1 cellular context compared by ENCODE assay signal in genomic region chr17:31496601-31497000, GRCh38.
TF ChIP-seq lines count a peak whose summit lies in the region.

No MANE protein-coding gene starts in this region.

TF ChIP-seq in HepG2, 621 proteins besides CTCF, POLR2A, EP300 and RAD21:
- TF ChIP-seq, protein P1, sequence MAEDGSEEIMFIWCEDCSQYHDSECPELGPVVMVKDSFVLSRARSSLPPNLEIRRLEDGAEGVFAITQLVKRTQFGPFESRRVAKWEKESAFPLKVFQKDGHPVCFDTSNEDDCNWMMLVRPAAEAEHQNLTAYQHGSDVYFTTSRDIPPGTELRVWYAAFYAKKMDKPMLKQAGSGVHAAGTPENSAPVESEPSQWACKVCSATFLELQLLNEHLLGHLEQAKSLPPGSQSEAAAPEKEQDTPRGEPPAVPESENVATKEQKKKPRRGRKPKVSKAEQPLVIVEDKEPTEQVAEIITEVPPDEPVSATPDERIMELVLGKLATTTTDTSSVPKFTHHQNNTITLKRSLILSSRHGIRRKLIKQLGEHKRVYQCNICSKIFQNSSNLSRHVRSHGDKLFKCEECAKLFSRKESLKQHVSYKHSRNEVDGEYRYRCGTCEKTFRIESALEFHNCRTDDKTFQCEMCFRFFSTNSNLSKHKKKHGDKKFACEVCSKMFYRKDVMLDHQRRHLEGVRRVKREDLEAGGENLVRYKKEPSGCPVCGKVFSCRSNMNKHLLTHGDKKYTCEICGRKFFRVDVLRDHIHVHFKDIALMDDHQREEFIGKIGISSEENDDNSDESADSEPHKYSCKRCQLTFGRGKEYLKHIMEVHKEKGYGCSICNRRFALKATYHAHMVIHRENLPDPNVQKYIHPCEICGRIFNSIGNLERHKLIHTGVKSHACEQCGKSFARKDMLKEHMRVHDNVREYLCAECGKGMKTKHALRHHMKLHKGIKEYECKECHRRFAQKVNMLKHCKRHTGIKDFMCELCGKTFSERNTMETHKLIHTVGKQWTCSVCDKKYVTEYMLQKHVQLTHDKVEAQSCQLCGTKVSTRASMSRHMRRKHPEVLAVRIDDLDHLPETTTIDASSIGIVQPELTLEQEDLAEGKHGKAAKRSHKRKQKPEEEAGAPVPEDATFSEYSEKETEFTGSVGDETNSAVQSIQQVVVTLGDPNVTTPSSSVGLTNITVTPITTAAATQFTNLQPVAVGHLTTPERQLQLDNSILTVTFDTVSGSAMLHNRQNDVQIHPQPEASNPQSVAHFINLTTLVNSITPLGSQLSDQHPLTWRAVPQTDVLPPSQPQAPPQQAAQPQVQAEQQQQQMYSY (CRISPR knock-in tag; IDR thresholded peaks at IDR 0.05) = peak; percentile 81
- no peak for TF ChIP-seq ZFY (CRISPR knock-in tag; IDR thresholded peaks at IDR 0.05)
